1 cellular context compared by ENCODE assay signal in the genomic region with DNA sequence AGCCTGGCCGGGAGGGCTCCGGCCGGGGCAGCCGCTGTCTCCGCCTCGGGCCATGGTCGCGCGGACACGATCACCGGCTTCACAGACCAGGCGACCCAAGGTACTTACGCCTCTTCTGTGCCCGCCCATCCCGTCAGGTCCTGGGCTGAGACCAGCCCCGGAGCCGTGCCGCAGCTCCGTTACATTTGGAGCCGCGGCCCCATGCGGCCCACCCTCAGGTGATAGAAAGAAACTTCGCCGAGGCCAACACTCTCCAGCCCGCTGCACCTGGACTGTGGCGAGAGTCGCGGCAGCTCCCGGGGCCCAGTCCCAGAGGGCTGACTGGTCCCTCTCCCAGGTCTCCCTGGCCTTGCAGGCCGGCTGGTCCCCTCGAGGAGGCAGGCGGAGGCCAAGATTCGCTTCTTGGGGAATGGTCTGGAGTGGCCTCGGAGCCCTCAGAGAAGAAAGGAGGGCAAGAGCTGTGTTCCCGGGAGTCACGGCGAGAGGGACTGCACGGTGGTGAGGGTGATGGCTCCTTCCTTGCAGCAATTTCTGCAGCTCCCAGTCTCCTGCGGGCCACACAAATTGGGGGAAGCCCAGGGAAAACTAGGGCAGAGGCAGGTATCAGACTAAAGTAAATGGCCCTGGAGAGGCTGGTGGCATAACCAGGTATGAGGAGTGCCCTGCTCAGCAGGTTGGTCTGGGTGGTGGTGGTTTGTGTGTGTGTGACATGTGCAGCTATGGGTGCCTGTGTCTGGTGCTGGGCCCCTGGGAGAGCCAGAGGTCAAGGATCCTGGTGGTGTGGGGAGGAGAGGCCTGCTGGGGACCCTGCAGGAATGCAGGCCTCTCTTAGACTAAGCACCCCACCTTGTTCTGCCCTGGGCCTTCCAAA.
TF ChIP-seq lines count a peak whose summit lies in the region.

No MANE protein-coding gene starts in this region.

TF ChIP-seq in HepG2, 621 proteins besides CTCF, POLR2A, EP300 and RAD21 (continued from another document and continues in another):
- TF ChIP-seq, protein P1, sequence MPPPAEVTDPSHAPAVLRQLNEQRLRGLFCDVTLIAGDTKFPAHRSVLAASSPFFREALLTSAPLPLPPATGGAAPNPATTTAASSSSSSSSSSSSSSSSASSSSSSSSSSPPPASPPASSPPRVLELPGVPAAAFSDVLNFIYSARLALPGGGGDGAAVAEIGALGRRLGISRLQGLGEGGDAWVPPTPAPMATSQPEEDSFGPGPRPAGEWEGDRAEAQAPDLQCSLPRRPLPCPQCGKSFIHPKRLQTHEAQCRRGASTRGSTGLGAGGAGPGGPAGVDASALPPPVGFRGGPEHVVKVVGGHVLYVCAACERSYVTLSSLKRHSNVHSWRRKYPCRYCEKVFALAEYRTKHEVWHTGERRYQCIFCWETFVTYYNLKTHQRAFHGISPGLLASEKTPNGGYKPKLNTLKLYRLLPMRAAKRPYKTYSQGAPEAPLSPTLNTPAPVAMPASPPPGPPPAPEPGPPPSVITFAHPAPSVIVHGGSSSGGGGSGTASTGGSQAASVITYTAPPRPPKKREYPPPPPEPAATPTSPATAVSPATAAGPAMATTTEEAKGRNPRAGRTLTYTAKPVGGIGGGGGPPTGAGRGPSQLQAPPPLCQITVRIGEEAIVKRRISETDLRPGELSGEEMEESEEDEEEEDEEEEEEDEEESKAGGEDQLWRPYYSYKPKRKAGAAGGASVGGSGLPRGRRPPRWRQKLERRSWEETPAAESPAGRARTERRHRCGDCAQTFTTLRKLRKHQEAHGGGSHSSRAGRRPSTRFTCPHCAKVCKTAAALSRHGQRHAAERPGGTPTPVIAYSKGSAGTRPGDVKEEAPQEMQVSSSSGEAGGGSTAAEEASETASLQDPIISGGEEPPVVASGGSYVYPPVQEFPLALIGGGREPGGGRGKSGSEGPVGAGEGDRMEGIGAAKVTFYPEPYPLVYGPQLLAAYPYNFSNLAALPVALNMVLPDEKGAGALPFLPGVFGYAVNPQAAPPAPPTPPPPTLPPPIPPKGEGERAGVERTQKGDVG (CRISPR knock-in tag; IDR thresholded peaks at IDR 0.05; ENCODE audit: borderline replicate concordance): no peak
- TF ChIP-seq, protein P2, sequence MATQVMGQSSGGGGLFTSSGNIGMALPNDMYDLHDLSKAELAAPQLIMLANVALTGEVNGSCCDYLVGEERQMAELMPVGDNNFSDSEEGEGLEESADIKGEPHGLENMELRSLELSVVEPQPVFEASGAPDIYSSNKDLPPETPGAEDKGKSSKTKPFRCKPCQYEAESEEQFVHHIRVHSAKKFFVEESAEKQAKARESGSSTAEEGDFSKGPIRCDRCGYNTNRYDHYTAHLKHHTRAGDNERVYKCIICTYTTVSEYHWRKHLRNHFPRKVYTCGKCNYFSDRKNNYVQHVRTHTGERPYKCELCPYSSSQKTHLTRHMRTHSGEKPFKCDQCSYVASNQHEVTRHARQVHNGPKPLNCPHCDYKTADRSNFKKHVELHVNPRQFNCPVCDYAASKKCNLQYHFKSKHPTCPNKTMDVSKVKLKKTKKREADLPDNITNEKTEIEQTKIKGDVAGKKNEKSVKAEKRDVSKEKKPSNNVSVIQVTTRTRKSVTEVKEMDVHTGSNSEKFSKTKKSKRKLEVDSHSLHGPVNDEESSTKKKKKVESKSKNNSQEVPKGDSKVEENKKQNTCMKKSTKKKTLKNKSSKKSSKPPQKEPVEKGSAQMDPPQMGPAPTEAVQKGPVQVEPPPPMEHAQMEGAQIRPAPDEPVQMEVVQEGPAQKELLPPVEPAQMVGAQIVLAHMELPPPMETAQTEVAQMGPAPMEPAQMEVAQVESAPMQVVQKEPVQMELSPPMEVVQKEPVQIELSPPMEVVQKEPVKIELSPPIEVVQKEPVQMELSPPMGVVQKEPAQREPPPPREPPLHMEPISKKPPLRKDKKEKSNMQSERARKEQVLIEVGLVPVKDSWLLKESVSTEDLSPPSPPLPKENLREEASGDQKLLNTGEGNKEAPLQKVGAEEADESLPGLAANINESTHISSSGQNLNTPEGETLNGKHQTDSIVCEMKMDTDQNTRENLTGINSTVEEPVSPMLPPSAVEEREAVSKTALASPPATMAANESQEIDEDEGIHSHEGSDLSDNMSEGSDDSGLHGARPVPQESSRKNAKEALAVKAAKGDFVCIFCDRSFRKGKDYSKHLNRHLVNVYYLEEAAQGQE (IDR thresholded peaks at IDR 0.05; ENCODE audit: borderline replicate concordance in 1 of 2, low read depth in 1 of 2, low read length in 2 of 2): no peak
- TF ChIP-seq, protein P3, sequence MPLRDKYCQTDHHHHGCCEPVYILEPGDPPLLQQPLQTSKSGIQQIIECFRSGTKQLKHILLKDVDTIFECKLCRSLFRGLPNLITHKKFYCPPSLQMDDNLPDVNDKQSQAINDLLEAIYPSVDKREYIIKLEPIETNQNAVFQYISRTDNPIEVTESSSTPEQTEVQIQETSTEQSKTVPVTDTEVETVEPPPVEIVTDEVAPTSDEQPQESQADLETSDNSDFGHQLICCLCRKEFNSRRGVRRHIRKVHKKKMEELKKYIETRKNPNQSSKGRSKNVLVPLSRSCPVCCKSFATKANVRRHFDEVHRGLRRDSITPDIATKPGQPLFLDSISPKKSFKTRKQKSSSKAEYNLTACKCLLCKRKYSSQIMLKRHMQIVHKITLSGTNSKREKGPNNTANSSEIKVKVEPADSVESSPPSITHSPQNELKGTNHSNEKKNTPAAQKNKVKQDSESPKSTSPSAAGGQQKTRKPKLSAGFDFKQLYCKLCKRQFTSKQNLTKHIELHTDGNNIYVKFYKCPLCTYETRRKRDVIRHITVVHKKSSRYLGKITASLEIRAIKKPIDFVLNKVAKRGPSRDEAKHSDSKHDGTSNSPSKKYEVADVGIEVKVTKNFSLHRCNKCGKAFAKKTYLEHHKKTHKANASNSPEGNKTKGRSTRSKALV (CRISPR knock-in tag; IDR thresholded peaks at IDR 0.05): no peak
- TF ChIP-seq PLRG1 (conservative IDR thresholded peaks at IDR 0.05) (no peak), SKI (IDR thresholded peaks at IDR 0.05; ENCODE audit: partially characterized antibody) (no peak), ZSCAN9 (CRISPR knock-in tag; IDR thresholded peaks at IDR 0.05; ENCODE audit: borderline replicate concordance) (no peak), ZC3H4 (CRISPR knock-in tag; IDR thresholded peaks at IDR 0.05; ENCODE audit: borderline replicate concordance) (no peak), ZNF431 (CRISPR knock-in tag; IDR thresholded peaks at IDR 0.05; ENCODE audit: borderline replicate concordance, low read depth) (no peak), HES4 (CRISPR knock-in tag; IDR thresholded peaks at IDR 0.05; ENCODE audit: borderline replicate concordance) (peak; percentile 67; the same call in 1 of the 2 replicates), ZNF451 (CRISPR knock-in tag; IDR thresholded peaks at IDR 0.05) (peak; percentile 69; the same call in 1 of the 2 replicates), TOE1 (CRISPR knock-in tag; IDR thresholded peaks at IDR 0.05) (no peak), SIN3A (IDR thresholded peaks at IDR 0.05; ENCODE audit: borderline replicate concordance, low read depth, low read length) (no peak), EED (CRISPR knock-in tag; IDR thresholded peaks at IDR 0.05) (peak; percentile 31; the same call in 1 of the 2 replicates), ZNF644 (CRISPR knock-in tag; IDR thresholded peaks at IDR 0.05; ENCODE audit: low read depth) (no peak), GLI4 (CRISPR knock-in tag; IDR thresholded peaks at IDR 0.05; ENCODE audit: borderline replicate concordance) (no peak), ZFP36L2 (CRISPR knock-in tag; IDR thresholded peaks at IDR 0.05) (no peak), NFYC (CRISPR knock-in tag; IDR thresholded peaks at IDR 0.05) (no peak), RBAK (CRISPR knock-in tag; IDR thresholded peaks at IDR 0.05) (no peak), ZNF777 (CRISPR knock-in tag; IDR thresholded peaks at IDR 0.05) (peak; percentile 85; the same call in 1 of the 2 replicates), SAFB2 (CRISPR knock-in tag; IDR thresholded peaks at IDR 0.05; ENCODE audit: borderline replicate concordance, low read depth) (no peak), ZNF547 (CRISPR knock-in tag; IDR thresholded peaks at IDR 0.05) (no peak), NFRKB (IDR thresholded peaks at IDR 0.05) (no peak), ZNF552 (CRISPR knock-in tag; IDR thresholded peaks at IDR 0.05; ENCODE audit: borderline replicate concordance) (no peak), ZBTB20 (CRISPR knock-in tag; IDR thresholded peaks at IDR 0.05; ENCODE audit: borderline replicate concordance, low read depth) (0 out of 2 replicates have a peak, but pooled peaks have one; percentile 57), ZNF567 (CRISPR knock-in tag; IDR thresholded peaks at IDR 0.05; ENCODE audit: borderline replicate concordance) (no peak), BRD4 (CRISPR knock-in tag; IDR thresholded peaks at IDR 0.05) (no peak), ZNF496 (CRISPR knock-in tag; IDR thresholded peaks at IDR 0.05; ENCODE audit: insufficient replicate concordance) (no peak)
- TF ChIP-seq, protein P4, sequence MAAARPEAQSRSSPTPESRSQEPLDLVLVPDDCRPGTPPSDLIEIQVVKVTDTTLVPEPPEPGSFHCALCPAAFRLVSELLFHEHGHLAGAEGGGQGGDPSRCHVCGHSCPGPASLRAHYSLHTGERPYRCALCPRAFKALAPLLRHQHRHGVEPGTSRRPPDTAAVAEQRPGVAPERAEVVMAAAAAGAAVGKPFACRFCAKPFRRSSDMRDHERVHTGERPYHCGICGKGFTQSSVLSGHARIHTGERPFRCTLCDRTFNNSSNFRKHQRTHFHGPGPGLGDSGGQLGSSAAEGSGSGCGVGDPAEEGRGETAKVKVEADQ (CRISPR knock-in tag; IDR thresholded peaks at IDR 0.05; ENCODE audit: borderline replicate concordance): 0 out of 2 replicates have a peak, but pooled peaks have one; percentile 51
- TF ChIP-seq, protein P5, sequence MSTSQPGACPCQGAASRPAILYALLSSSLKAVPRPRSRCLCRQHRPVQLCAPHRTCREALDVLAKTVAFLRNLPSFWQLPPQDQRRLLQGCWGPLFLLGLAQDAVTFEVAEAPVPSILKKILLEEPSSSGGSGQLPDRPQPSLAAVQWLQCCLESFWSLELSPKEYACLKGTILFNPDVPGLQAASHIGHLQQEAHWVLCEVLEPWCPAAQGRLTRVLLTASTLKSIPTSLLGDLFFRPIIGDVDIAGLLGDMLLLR (CRISPR knock-in tag; IDR thresholded peaks at IDR 0.05): 0 out of 2 replicates have a peak, but pooled peaks have one; percentile 61
- TF ChIP-seq, protein P6, sequence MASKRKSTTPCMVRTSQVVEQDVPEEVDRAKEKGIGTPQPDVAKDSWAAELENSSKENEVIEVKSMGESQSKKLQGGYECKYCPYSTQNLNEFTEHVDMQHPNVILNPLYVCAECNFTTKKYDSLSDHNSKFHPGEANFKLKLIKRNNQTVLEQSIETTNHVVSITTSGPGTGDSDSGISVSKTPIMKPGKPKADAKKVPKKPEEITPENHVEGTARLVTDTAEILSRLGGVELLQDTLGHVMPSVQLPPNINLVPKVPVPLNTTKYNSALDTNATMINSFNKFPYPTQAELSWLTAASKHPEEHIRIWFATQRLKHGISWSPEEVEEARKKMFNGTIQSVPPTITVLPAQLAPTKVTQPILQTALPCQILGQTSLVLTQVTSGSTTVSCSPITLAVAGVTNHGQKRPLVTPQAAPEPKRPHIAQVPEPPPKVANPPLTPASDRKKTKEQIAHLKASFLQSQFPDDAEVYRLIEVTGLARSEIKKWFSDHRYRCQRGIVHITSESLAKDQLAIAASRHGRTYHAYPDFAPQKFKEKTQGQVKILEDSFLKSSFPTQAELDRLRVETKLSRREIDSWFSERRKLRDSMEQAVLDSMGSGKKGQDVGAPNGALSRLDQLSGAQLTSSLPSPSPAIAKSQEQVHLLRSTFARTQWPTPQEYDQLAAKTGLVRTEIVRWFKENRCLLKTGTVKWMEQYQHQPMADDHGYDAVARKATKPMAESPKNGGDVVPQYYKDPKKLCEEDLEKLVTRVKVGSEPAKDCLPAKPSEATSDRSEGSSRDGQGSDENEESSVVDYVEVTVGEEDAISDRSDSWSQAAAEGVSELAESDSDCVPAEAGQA (IDR thresholded peaks at IDR 0.05; ENCODE audit: low read depth): no peak
- TF ChIP-seq, protein P6 (CRISPR knock-in tag; IDR thresholded peaks at IDR 0.05; ENCODE audit: borderline replicate concordance): no peak
- TF ChIP-seq, protein P7, sequence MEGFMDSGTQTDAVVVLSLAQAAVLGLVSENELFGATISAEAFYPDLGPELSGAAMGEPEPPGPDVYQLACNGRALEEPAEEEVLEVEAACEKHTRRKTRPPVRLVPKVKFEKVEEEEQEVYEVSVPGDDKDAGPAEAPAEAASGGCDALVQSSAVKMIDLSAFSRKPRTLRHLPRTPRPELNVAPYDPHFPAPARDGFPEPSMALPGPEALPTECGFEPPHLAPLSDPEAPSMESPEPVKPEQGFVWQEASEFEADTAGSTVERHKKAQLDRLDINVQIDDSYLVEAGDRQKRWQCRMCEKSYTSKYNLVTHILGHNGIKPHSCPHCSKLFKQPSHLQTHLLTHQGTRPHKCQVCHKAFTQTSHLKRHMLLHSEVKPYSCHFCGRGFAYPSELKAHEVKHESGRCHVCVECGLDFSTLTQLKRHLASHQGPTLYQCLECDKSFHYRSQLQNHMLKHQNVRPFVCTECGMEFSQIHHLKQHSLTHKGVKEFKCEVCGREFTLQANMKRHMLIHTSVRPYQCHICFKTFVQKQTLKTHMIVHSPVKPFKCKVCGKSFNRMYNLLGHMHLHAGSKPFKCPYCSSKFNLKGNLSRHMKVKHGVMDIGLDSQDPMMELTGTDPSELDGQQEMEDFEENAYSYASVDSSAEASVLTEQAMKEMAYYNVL (CRISPR knock-in tag; IDR thresholded peaks at IDR 0.05; ENCODE audit: borderline replicate concordance): peak; percentile 55; the same call in 1 of the 2 replicates
- TF ChIP-seq, protein P8, sequence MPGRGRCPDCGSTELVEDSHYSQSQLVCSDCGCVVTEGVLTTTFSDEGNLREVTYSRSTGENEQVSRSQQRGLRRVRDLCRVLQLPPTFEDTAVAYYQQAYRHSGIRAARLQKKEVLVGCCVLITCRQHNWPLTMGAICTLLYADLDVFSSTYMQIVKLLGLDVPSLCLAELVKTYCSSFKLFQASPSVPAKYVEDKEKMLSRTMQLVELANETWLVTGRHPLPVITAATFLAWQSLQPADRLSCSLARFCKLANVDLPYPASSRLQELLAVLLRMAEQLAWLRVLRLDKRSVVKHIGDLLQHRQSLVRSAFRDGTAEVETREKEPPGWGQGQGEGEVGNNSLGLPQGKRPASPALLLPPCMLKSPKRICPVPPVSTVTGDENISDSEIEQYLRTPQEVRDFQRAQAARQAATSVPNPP (CRISPR knock-in tag; IDR thresholded peaks at IDR 0.05): no peak
- TF ChIP-seq, protein P9, sequence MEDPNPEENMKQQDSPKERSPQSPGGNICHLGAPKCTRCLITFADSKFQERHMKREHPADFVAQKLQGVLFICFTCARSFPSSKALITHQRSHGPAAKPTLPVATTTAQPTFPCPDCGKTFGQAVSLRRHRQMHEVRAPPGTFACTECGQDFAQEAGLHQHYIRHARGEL (CRISPR knock-in tag; IDR thresholded peaks at IDR 0.05): no peak
